Comparison of ENCODE assay signal across 1 cellular context in genomic region chr16:12611916-12612597, GRCh38.
TF ChIP-seq lines count a peak whose summit lies in the region.

No MANE protein-coding gene starts in this region.

TF ChIP-seq in HepG2, 621 proteins besides CTCF, POLR2A, EP300 and RAD21 (continued from another document):
- TF ChIP-seq, protein P1, sequence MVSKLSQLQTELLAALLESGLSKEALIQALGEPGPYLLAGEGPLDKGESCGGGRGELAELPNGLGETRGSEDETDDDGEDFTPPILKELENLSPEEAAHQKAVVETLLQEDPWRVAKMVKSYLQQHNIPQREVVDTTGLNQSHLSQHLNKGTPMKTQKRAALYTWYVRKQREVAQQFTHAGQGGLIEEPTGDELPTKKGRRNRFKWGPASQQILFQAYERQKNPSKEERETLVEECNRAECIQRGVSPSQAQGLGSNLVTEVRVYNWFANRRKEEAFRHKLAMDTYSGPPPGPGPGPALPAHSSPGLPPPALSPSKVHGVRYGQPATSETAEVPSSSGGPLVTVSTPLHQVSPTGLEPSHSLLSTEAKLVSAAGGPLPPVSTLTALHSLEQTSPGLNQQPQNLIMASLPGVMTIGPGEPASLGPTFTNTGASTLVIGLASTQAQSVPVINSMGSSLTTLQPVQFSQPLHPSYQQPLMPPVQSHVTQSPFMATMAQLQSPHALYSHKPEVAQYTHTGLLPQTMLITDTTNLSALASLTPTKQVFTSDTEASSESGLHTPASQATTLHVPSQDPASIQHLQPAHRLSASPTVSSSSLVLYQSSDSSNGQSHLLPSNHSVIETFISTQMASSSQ (IDR thresholded peaks at IDR 0.05; ENCODE audit: low read depth): no peak
- TF ChIP-seq, protein P1 (CRISPR knock-in tag; IDR thresholded peaks at IDR 0.05; ENCODE audit: borderline replicate concordance): no peak
- TF ChIP-seq ZNF614 (CRISPR knock-in tag; IDR thresholded peaks at IDR 0.05; ENCODE audit: borderline replicate concordance) (no peak), ZNF816 (CRISPR knock-in tag; IDR thresholded peaks at IDR 0.05; ENCODE audit: borderline replicate concordance) (peak; percentile 89), ESRRA (CRISPR knock-in tag; IDR thresholded peaks at IDR 0.05; ENCODE audit: low read depth) (no peak), ATF3 (CRISPR knock-in tag; IDR thresholded peaks at IDR 0.05) (no peak), ZNF710 (CRISPR knock-in tag; IDR thresholded peaks at IDR 0.05; ENCODE audit: borderline replicate concordance) (0 out of 2 replicates have a peak, but pooled peaks have one; percentile 1), GTF2F1 (IDR thresholded peaks at IDR 0.05; ENCODE audit: low read length) (no peak), FOXC1 (CRISPR knock-in tag; IDR thresholded peaks at IDR 0.05; ENCODE audit: borderline replicate concordance) (no peak), ZNF431 (CRISPR knock-in tag; IDR thresholded peaks at IDR 0.05; ENCODE audit: borderline replicate concordance, low read depth) (no peak), EED (CRISPR knock-in tag; IDR thresholded peaks at IDR 0.05) (no peak), ZBTB33 (CRISPR knock-in tag; IDR thresholded peaks at IDR 0.05) (no peak), ZBTB39 (CRISPR knock-in tag; IDR thresholded peaks at IDR 0.05) (0 out of 2 replicates have a peak, but pooled peaks have one; percentile 54), SRY (CRISPR knock-in tag; IDR thresholded peaks at IDR 0.05) (no peak; the same call in 1 of the 2 replicates), ZBTB38 (CRISPR knock-in tag; IDR thresholded peaks at IDR 0.05) (0 out of 2 replicates have a peak, but pooled peaks have one; percentile 19)
- TF ChIP-seq, protein P2, sequence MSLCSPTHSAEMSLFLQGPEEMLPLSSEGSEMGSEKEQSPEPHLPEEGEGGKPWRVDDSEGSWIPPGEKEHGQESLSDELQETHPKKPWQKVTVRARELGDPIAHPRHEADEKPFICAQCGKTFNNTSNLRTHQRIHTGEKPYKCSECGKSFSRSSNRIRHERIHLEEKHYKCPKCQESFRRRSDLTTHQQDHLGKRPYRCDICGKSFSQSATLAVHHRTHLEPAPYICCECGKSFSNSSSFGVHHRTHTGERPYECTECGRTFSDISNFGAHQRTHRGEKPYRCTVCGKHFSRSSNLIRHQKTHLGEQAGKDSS (CRISPR knock-in tag; IDR thresholded peaks at IDR 0.05; ENCODE audit: borderline replicate concordance, low read depth): no peak
- TF ChIP-seq, protein P3, sequence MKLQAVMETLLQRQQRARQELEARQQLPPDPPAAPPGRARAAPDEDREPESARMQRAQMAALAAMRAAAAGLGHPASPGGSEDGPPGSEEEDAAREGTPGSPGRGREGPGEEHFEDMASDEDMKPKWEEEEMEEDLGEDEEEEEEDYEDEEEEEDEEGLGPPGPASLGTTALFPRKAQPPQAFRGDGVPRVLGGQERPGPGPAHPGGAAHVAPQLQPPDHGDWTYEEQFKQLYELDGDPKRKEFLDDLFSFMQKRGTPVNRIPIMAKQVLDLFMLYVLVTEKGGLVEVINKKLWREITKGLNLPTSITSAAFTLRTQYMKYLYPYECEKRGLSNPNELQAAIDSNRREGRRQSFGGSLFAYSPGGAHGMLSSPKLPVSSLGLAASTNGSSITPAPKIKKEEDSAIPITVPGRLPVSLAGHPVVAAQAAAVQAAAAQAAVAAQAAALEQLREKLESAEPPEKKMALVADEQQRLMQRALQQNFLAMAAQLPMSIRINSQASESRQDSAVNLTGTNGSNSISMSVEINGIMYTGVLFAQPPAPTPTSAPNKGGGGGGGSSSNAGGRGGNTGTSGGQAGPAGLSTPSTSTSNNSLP (IDR thresholded peaks at IDR 0.05; ENCODE audit: low read depth, low read length): no peak
